Comparison of ENCODE assay signal across 1 cellular context in genomic region chr15:56919708-56920637, GRCh38.
TF ChIP-seq lines count a peak whose summit lies in the region.

No MANE protein-coding gene starts in this region.

TF ChIP-seq in GM23338, 12 proteins besides CTCF, POLR2A, EP300 and RAD21 (continued from another document):
- TF ChIP-seq ZNF462 (CRISPR knock-in tag; IDR thresholded peaks at IDR 0.05) (no peak), STAT1 (IDR thresholded peaks at IDR 0.05; ENCODE audit: unreplicated experiment) (no peak), ZNF114 (CRISPR knock-in tag; IDR thresholded peaks at IDR 0.05) (no peak)
